ENCODE assay signal across 9 cellular contexts in genomic region chr7:151026771-151027727, GRCh38. TPM values are rescaled to one million over a fixed set of nuclear protein-coding genes. Genes with fewer than 3 reads are reported as not detected.
A peak's percentile ranks its signal among the peaks of the same experiment; 100 is the strongest.
DNase-seq lines count a peak whose midpoint lies in the region; ATAC-seq and TF ChIP-seq lines count a peak whose summit lies in the region.
"Not testable (repeated sequence)": the region's sequence is repeated elsewhere in the genome, so short reads cannot be mapped to it uniquely, and the experiment has no call there.
"Had no signal": no experiment of that assay in that cellular context is flagged by ENCODE, and none has a peak within 500 bp of the region (broad histone marks: within the 10 kb centered on the region; RNA-seq: fewer than 3 reads in every experiment).

No MANE protein-coding gene starts in this region.

- not testable (repeated sequence) for H3K27me3 ChIP-seq in ACC112 (ENCODE audit: insufficient read depth, low read length); PC-3 (ENCODE audit: low read length); mammary epithelial cell (ENCODE audit: insufficient read depth, low read length); cardiac muscle cell; naive thymus-derived CD4-positive, alpha-beta T cell (ENCODE audit: control insufficient read depth in 2 of 2, insufficient read depth in 2 of 2, low read length in 2 of 2)
- H3K27me3 ChIP-seq in spleen (replicated peaks in 1 of 7): peaks cover 0 to 21% (median 0%) of the 10 kb centered on the region in 7 donors

- H3K4me1 ChIP-seq in ACC112 (ENCODE audit: control insufficient read depth, insufficient read depth, low read length, unreplicated experiment); naive thymus-derived CD4-positive, alpha-beta T cell (ENCODE audit: control insufficient read depth in 2 of 2, insufficient read depth in 2 of 2, low read length in 2 of 2): not testable (repeated sequence)
- H3K4me1 ChIP-seq in PC-3 (ENCODE audit: insufficient read depth, low read length): peaks cover 44% of the 10 kb centered on the region
- peaks cover 29% of the 10 kb centered on the region for H3K4me1 ChIP-seq in mammary epithelial cell (ENCODE audit: insufficient read depth, low read length)
- peaks cover 12% of the 10 kb centered on the region for H3K4me1 ChIP-seq in cardiac muscle cell (ENCODE audit: low read depth)
- H3K4me1 ChIP-seq in spleen: peaks cover 6 to 33% (median 21%) of the 10 kb centered on the region in 6 donors

- not testable (repeated sequence) for H3K79me2 ChIP-seq in ACC112 (ENCODE audit: control insufficient read depth, insufficient read depth, low read length, unreplicated experiment)
- peaks cover 24% of the 10 kb centered on the region for H3K79me2 ChIP-seq in PC-3 (ENCODE audit: low read length)
- peaks cover 22% of the 10 kb centered on the region for H3K79me2 ChIP-seq in mammary epithelial cell (ENCODE audit: insufficient read depth, low read length)

- TF ChIP-seq POLR2A in spleen (IDR thresholded peaks at IDR 0.05): not testable (repeated sequence)

- H3K4me2 ChIP-seq in PC-3 (ENCODE audit: low read length) (peak overlapping the region; percentile 88), mammary epithelial cell (ENCODE audit: insufficient read depth, low read depth, low read length) (peak overlapping the region; percentile 33)

- CTCF ChIA-PET in PC-3 (lab: Charles Lee): interaction anchor here (1.5 kb wide), 1 partner anchor 84 kb away, joined by 12 read pairs; no protein-coding TSS in a partner anchor
- CTCF ChIA-PET in activated CD8-positive, alpha-beta T cell treated with anti-CD3 and anti-CD28 coated beads for 36 hours (lab: Charles Lee): interaction anchor here (1.0 to 8.4 kb wide), 4 partner anchors 11 to 86 kb away, joined by 3 to 73 read pairs (median 16); no protein-coding TSS in a partner anchor
- CTCF ChIA-PET in mammary epithelial cell (lab: Charles Lee; ENCODE audit: low non-redundant PET): not testable (repeated sequence)
- CTCF ChIA-PET in naive thymus-derived CD4-positive, alpha-beta T cell (lab: Charles Lee): interaction anchor here (1.5 to 2.1 kb wide), 3 partner anchors 15 to 64 kb away, joined by 4 to 8 read pairs (median 6); no protein-coding TSS in a partner anchor

- H3F3A ChIP-seq in PC-3 (ENCODE audit: low read length, unreplicated experiment): not testable (repeated sequence)

- TF ChIP-seq CTCF in PC-3 (conservative IDR thresholded peaks at IDR 0.05; ENCODE audit: low read depth, low read length); activated CD8-positive, alpha-beta T cell treated with anti-CD3 and anti-CD28 coated beads for 36 hours (IDR thresholded peaks at IDR 0.05); mammary epithelial cell (conservative IDR thresholded peaks at IDR 0.05 in 1 of 2, IDR thresholded peaks at IDR 0.05 in 1 of 2; ENCODE audit: extremely low read depth in 1 of 2, insufficient read depth in 1 of 2, low read depth in 1 of 2, low read length in 2 of 2); cardiac muscle cell (IDR thresholded peaks at IDR 0.05; ENCODE audit: low read depth, low read length); spleen (IDR thresholded peaks at IDR 0.05 in 8 of 11, conservative IDR thresholded peaks at IDR 0.05 in 3 of 11): not testable (repeated sequence)

- DNase-seq in HUDEP-2 (lab: John Stamatoyannopoulos, UW; ENCODE audit: unreplicated experiment in 76 of 76) (peak in 54 of 76 experiments; percentile 14 to 78 (median 46)), PC-3 (peak; percentile 42)
- DNase-seq in activated CD8-positive, alpha-beta T cell treated with anti-CD3 and anti-CD28 coated beads for 36 hours; mammary epithelial cell; cardiac muscle cell (ENCODE audit: low read depth in 1 of 2, low spot score in 1 of 2); naive thymus-derived CD4-positive, alpha-beta T cell; spleen: not testable (repeated sequence)

- peak overlapping the region; percentile 95 for H3K27ac Mint-ChIP-seq in activated CD8-positive, alpha-beta T cell treated with anti-CD3 and anti-CD28 coated beads for 36 hours
- H3K27ac Mint-ChIP-seq in naive thymus-derived CD4-positive, alpha-beta T cell: peak overlapping the region; percentile 95 to 100 (median 99)

- not testable (repeated sequence) for H4K20me1 ChIP-seq in PC-3 (ENCODE audit: low read length); mammary epithelial cell (ENCODE audit: insufficient read depth, low read length)

- not testable (repeated sequence) for H3K36me3 ChIP-seq in ACC112 (ENCODE audit: insufficient read depth, low read length); PC-3 (ENCODE audit: low read depth, low read length); mammary epithelial cell (ENCODE audit: insufficient read depth, low read length); cardiac muscle cell; spleen
- H3K36me3 ChIP-seq in naive thymus-derived CD4-positive, alpha-beta T cell (ENCODE audit: control insufficient read depth in 2 of 3, insufficient read depth in 3 of 3, low read length in 3 of 3): peaks cover 0 to 12% (median 0%) of the 10 kb centered on the region in 3 experiments

- not testable (repeated sequence) for ATAC-seq in PC-3; activated CD8-positive, alpha-beta T cell treated with anti-CD3 and anti-CD28 coated beads for 36 hours; naive thymus-derived CD4-positive, alpha-beta T cell

- peak overlapping the region; percentile 75 for H2AFZ ChIP-seq in ACC112 (ENCODE audit: low read length, unreplicated experiment)
- peak overlapping the region; percentile 62; the same call in 1 of the 2 replicates for H2AFZ ChIP-seq in PC-3 (ENCODE audit: low read length)
- H2AFZ ChIP-seq in mammary epithelial cell (ENCODE audit: low read depth, low read length): peak overlapping the region; percentile 67

- in situ Hi-C loops in mammary epithelial cell (cut with MboI; ENCODE audit: low sequenced_read_pairs in 2 of 2): not testable (repeated sequence)

- dilution Hi-C loops in mammary epithelial cell (cut with HindIII; ENCODE audit: low sequenced_read_pairs): not testable (repeated sequence)

- not testable (repeated sequence) for BruUV-seq in PC-3 (replicated peaks; lab: Mats Ljungman, UMichigan); mammary epithelial cell (replicated peaks; lab: Mats Ljungman, UMichigan)

- not testable (repeated sequence) for H3K4me3 ChIP-seq in ACC112 (ENCODE audit: low read depth, low read length)
- H3K4me3 ChIP-seq in PC-3 (ENCODE audit: low read length) (peak overlapping the region; percentile 75), mammary epithelial cell (replicated peaks in 1 of 3; ENCODE audit: insufficient read depth in 1 of 3, low read depth in 2 of 3, low read length in 3 of 3) (peak overlapping the region in 1 of 3 experiments; percentile 4), cardiac muscle cell (peak overlapping the region; percentile 95), spleen (peak overlapping the region in 3 of 8 donors; percentile 82 to 89 (median 82))
- peak overlapping the region; percentile 78 for H3K4me3 ChIP-seq in naive thymus-derived CD4-positive, alpha-beta T cell (ENCODE audit: low read length)

- H3K9me3 Mint-ChIP-seq in activated CD8-positive, alpha-beta T cell treated with anti-CD3 and anti-CD28 coated beads for 36 hours; naive thymus-derived CD4-positive, alpha-beta T cell: not testable (repeated sequence)

- H3K4me3 Mint-ChIP-seq in activated CD8-positive, alpha-beta T cell treated with anti-CD3 and anti-CD28 coated beads for 36 hours: peak overlapping the region; percentile 88
- peak overlapping the region; percentile 83 to 98 (median 92) for H3K4me3 Mint-ChIP-seq in naive thymus-derived CD4-positive, alpha-beta T cell

- H3K9ac ChIP-seq in PC-3 (ENCODE audit: low read length) (peak overlapping the region; percentile 61), mammary epithelial cell (ENCODE audit: insufficient read depth, low read length) (peak overlapping the region; percentile 37)

- H3K4me1 Mint-ChIP-seq in activated CD8-positive, alpha-beta T cell treated with anti-CD3 and anti-CD28 coated beads for 36 hours (ENCODE audit: low read depth): peaks cover 17% of the 10 kb centered on the region
- H3K4me1 Mint-ChIP-seq in naive thymus-derived CD4-positive, alpha-beta T cell: peaks cover 20 to 40% (median 29%) of the 10 kb centered on the region in 7 donors

- H3K27ac ChIP-seq in ACC112 (ENCODE audit: low read depth, low read length): not testable (repeated sequence)
- H3K27ac ChIP-seq in PC-3 (ENCODE audit: low read length): peak overlapping the region; percentile 61
- H3K27ac ChIP-seq in mammary epithelial cell (ENCODE audit: insufficient read depth, low read depth, low read length): peak overlapping the region; percentile 88
- peak overlapping the region; percentile 53 for H3K27ac ChIP-seq in cardiac muscle cell
- H3K27ac ChIP-seq in naive thymus-derived CD4-positive, alpha-beta T cell (ENCODE audit: low read depth, low read length): peak overlapping the region; percentile 94
- H3K27ac ChIP-seq in spleen: peak overlapping the region in 6 of 8 donors; percentile 69 to 88 (median 86)

- H3K9me3 ChIP-seq in PC-3 (ENCODE audit: low read length); mammary epithelial cell (replicated peaks; ENCODE audit: insufficient read depth, low read length); cardiac muscle cell (ENCODE audit: low read depth); naive thymus-derived CD4-positive, alpha-beta T cell (ENCODE audit: control insufficient read depth in 2 of 3, low read length in 3 of 3); spleen: not testable (repeated sequence)

- not testable (repeated sequence) for H3K27me3 Mint-ChIP-seq in activated CD8-positive, alpha-beta T cell treated with anti-CD3 and anti-CD28 coated beads for 36 hours
- peaks cover 0 to 10% (median 0%) of the 10 kb centered on the region in 5 donors for H3K27me3 Mint-ChIP-seq in naive thymus-derived CD4-positive, alpha-beta T cell

- POLR2A ChIA-PET in PC-3 (lab: Charles Lee; ENCODE audit: unreplicated experiment): not testable (repeated sequence)
- POLR2A ChIA-PET in activated CD8-positive, alpha-beta T cell treated with anti-CD3 and anti-CD28 coated beads for 36 hours (lab: Charles Lee): interaction anchor here (1.0 to 1.6 kb wide), 4 partner anchors 8 to 63 kb away, joined by 3 to 20 read pairs (median 4); partner anchors contain the start of gene TMUB1
- POLR2A ChIA-PET in naive thymus-derived CD4-positive, alpha-beta T cell (lab: Charles Lee): interaction anchor here (0.9 to 1.8 kb wide), 12 partner anchors 9 to 81 kb away, joined by 3 to 28 read pairs (median 8); partner anchors contain the start of genes CDK5, FASTK and SLC4A2

- H3K36me3 Mint-ChIP-seq in activated CD8-positive, alpha-beta T cell treated with anti-CD3 and anti-CD28 coated beads for 36 hours (ENCODE audit: low read depth); naive thymus-derived CD4-positive, alpha-beta T cell: not testable (repeated sequence)

- intact Hi-C loops in PC-3 (cut with micrococcal nuclease); activated CD8-positive, alpha-beta T cell treated with anti-CD3 and anti-CD28 coated beads for 36 hours (cut with micrococcal nuclease); mammary epithelial cell (cut with micrococcal nuclease); spleen (cut with DNase I; ENCODE audit: low total_unique reads): not testable (repeated sequence)
- intact Hi-C loops in naive thymus-derived CD4-positive, alpha-beta T cell (cut with micrococcal nuclease): loop anchor here (5.0 to 10.0 kb wide), 2 partner anchors 318 to 705 kb away; partner anchors contain the start of genes ACTR3C (in 1 of the 2), LRRC61 (in 1 of the 2) and NUB1 (in 1 of the 2)

- 55% methylated on average over 19 of the region's 19 CpGs for WGBS in mammary epithelial cell (ENCODE audit: low coverage, missing lambda C conversion rate)
- 44 to 52% (median 48%) methylated on average over 19 of the region's 19 CpGs for WGBS in spleen, 5 donors

- not testable (repeated sequence) for H3K9me2 ChIP-seq in PC-3 (replicated peaks; ENCODE audit: low read length)

RNA-seq across cellular contexts. Expression of gene ABCB8, which starts 1.2 kb away (rescaled TPM):
- 58.4 and 95.7 TPM in 2 replicates for total RNA-seq in PC-3 (2014; rRNA removed)
- total RNA-seq in activated CD8-positive, alpha-beta T cell treated with anti-CD3 and anti-CD28 coated beads for 36 hours: 10 to 100 TPM; 41.4 to 47.5 TPM
- total RNA-seq in mammary epithelial cell: 10 to 100 TPM; 29.8 to 57.2 TPM
- polyA plus RNA-seq in mammary epithelial cell: 31.7 TPM
- 39.2 TPM for polyA minus RNA-seq in mammary epithelial cell
- 27.2 and 29.2 TPM in 2 replicates for total RNA-seq in cardiac muscle cell
- 18.4 and 20.4 TPM in 2 replicates for polyA plus RNA-seq in cardiac muscle cell
- 10 to 100 TPM; 59.7 to 88.0 (median 76.6) TPM for total RNA-seq in naive thymus-derived CD4-positive, alpha-beta T cell
- 10 to 100 TPM; 13.8 to 18.6 TPM for polyA plus RNA-seq in naive thymus-derived CD4-positive, alpha-beta T cell
- total RNA-seq in spleen: 10 to 100 TPM; 22.5 to 42.6 (median 29.1) TPM
- polyA plus RNA-seq in spleen: 10 to 100 TPM; 12.9 to 21.1 (median 17.2) TPM

RNA-seq across cellular contexts. Expression of gene ATG9B, which starts 2.8 kb away (rescaled TPM):
- total RNA-seq in PC-3 (2014; rRNA removed) (1.2 and 1.3 TPM in 2 replicates), mammary epithelial cell (under 1 TPM; under 0.01 to 0.54 TPM), cardiac muscle cell (7.1 and 8.4 TPM in 2 replicates), spleen (1 to 10 TPM in 6 of 7 donors, under 1 TPM in 1; 0.66 to 3.8 (median 2.8) TPM)
- total RNA-seq in activated CD8-positive, alpha-beta T cell treated with anti-CD3 and anti-CD28 coated beads for 36 hours: 10 to 100 TPM; 12.6 to 14.0 TPM
- polyA plus RNA-seq in mammary epithelial cell (0.14 TPM), cardiac muscle cell (13.0 and 22.7 TPM in 2 replicates), spleen (1 to 10 TPM; 1.8 to 3.7 (median 1.9) TPM)
- not detected for polyA minus RNA-seq in mammary epithelial cell
- 10 to 100 TPM; 11.3 to 46.6 (median 20.9) TPM for total RNA-seq in naive thymus-derived CD4-positive, alpha-beta T cell
- 10 to 100 TPM; 27.0 to 49.4 TPM for polyA plus RNA-seq in naive thymus-derived CD4-positive, alpha-beta T cell
- total RNA-seq: left lobe of liver had no signal

RNA-seq across cellular contexts. Expression of gene ASIC3, which starts 21.3 kb away (rescaled TPM):
- 1.7 and 2.6 TPM in 2 replicates for total RNA-seq in PC-3 (2014; rRNA removed)
- total RNA-seq in activated CD8-positive, alpha-beta T cell treated with anti-CD3 and anti-CD28 coated beads for 36 hours: 1 to 10 TPM; 3.7 to 5.8 TPM
- 1 to 10 TPM in 1 of 2 donors, under 1 TPM in 1; 0.33 to 1.8 TPM for total RNA-seq in mammary epithelial cell
- polyA plus RNA-seq in mammary epithelial cell: 0.34 TPM
- polyA minus RNA-seq in mammary epithelial cell: 4.1 TPM
- 9.0 and 9.8 TPM in 2 replicates for total RNA-seq in cardiac muscle cell
- polyA plus RNA-seq in cardiac muscle cell: 5.2 and 6.8 TPM in 2 replicates
- 10 to 100 TPM in 4 of 5 experiments, 1 to 10 TPM in 1; 6.7 to 17.7 (median 13.7) TPM for total RNA-seq in naive thymus-derived CD4-positive, alpha-beta T cell
- polyA plus RNA-seq in naive thymus-derived CD4-positive, alpha-beta T cell: not detected
- 1 to 10 TPM; 1.5 to 5.0 (median 2.9) TPM for total RNA-seq in spleen
- 1 to 10 TPM; 1.1 to 3.7 (median 2.6) TPM for polyA plus RNA-seq in spleen

RNA-seq across cellular contexts. Expression of gene CDK5, which starts 30.6 kb away (rescaled TPM):
- 30.6 and 40.1 TPM in 2 replicates for total RNA-seq in PC-3 (2014; rRNA removed)
- total RNA-seq in activated CD8-positive, alpha-beta T cell treated with anti-CD3 and anti-CD28 coated beads for 36 hours: 10 to 100 TPM in 1 of 2 experiments, 1 to 10 TPM in 1; 9.9 to 10.4 TPM
- 10 to 100 TPM; 12.3 to 18.1 TPM for total RNA-seq in mammary epithelial cell
- polyA plus RNA-seq in mammary epithelial cell: 26.1 TPM
- polyA minus RNA-seq in mammary epithelial cell: 31.3 TPM
- total RNA-seq in cardiac muscle cell: 17.8 and 35.6 TPM in 2 replicates
- polyA plus RNA-seq in cardiac muscle cell: 24.4 and 56.8 TPM in 2 replicates
- total RNA-seq in naive thymus-derived CD4-positive, alpha-beta T cell: 10 to 100 TPM in 1 of 5 experiments, 1 to 10 TPM in 4; 4.2 to 20.2 (median 5.6) TPM
- 1 to 10 TPM; 7.7 to 9.1 TPM for polyA plus RNA-seq in naive thymus-derived CD4-positive, alpha-beta T cell
- 10 to 100 TPM in 4 of 7 donors, 1 to 10 TPM in 3; 7.5 to 17.9 (median 11.2) TPM for total RNA-seq in spleen
- polyA plus RNA-seq in spleen: 10 to 100 TPM in 1 of 3 donors, 1 to 10 TPM in 2; 6.3 to 10.1 (median 9.2) TPM

RNA-seq across cellular contexts. Expression of gene SLC4A2, which starts 32.3 kb away (rescaled TPM):
- total RNA-seq in PC-3 (2014; rRNA removed): 267 and 284 TPM in 2 replicates
- 10 to 100 TPM; 42.7 to 46.1 TPM for total RNA-seq in activated CD8-positive, alpha-beta T cell treated with anti-CD3 and anti-CD28 coated beads for 36 hours
- 100 to 1,000 TPM in 1 of 2 donors, 10 to 100 TPM in 1; 46.5 to 138 TPM for total RNA-seq in mammary epithelial cell
- polyA plus RNA-seq in mammary epithelial cell: 57.9 TPM
- polyA minus RNA-seq in mammary epithelial cell: 150 TPM
- 269 and 288 TPM in 2 replicates for total RNA-seq in cardiac muscle cell
- polyA plus RNA-seq in cardiac muscle cell: 118 and 144 TPM in 2 replicates
- 100 to 1,000 TPM in 1 of 5 experiments, 10 to 100 TPM in 4; 38.7 to 125 (median 65.9) TPM for total RNA-seq in naive thymus-derived CD4-positive, alpha-beta T cell
- polyA plus RNA-seq in naive thymus-derived CD4-positive, alpha-beta T cell: 10 to 100 TPM in 1 of 2 donors, 1 to 10 TPM in 1; 7.9 to 12.1 TPM
- 100 to 1,000 TPM in 1 of 7 donors, 10 to 100 TPM in 6; 58.9 to 112 (median 85.2) TPM for total RNA-seq in spleen
- polyA plus RNA-seq in spleen: 100 to 1,000 TPM in 1 of 3 donors, 10 to 100 TPM in 2; 43.9 to 122 (median 99.4) TPM
